Comparison of ENCODE assay signal across 1 cellular context in the genomic region with DNA sequence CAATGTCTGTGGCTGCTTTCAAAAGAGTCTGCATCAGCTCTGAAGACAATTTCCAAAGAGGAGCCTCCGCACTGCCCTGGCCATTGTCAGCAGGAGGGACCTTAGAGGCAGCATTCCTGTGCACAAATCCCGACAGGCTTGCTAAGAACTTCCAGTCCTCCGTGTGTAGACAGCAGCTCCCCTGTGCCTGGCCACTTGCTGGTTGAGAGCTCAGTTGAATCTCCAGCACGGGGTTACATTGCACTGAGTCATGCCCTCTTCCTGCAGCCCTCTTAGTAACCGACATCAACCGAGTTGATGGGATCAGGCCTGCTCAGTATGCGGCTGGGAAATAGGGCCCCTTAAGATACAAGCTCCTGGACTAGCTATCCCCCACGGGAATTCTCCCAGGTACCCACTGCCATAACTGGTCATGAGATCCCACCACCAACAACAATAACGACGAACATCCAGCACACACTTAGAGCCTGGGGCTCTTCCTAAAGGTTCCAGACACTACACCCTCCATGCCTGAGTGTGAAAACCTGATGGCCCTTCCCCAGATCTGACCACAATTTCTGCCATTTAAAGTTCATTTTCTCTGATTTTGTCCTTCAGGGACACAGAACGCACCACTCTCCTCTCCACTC.
TF ChIP-seq lines count a peak whose summit lies in the region.

No MANE protein-coding gene starts in this region.

TF ChIP-seq in GM23338, 12 proteins besides CTCF, POLR2A, EP300 and RAD21 (continued from another document):
- TF ChIP-seq EZH2phosphoT487 (IDR thresholded peaks at IDR 0.05; ENCODE audit: unreplicated experiment) (no peak), NANOG (IDR thresholded peaks at IDR 0.05; ENCODE audit: borderline replicate concordance) (no peak), POLR2AphosphoS5 (IDR thresholded peaks at IDR 0.05; ENCODE audit: low read depth) (no peak)
